Comparison of ENCODE assay signal across 3 cellular contexts in genomic region chr19:32833388-32833787, GRCh38. TPM values are rescaled to one million over a fixed set of nuclear protein-coding genes. Genes with fewer than 3 reads are reported as not detected.
"Had no signal": no experiment of that assay in that cellular context is flagged by ENCODE, and none has a peak within 500 bp of the region (broad histone marks: within the 10 kb centered on the region; RNA-seq: fewer than 3 reads in every experiment).

No MANE protein-coding gene starts in this region.

RNA-seq across cellular contexts. Expression of gene SLC7A9, which starts 36.2 kb away (rescaled TPM):
- total RNA-seq: activated CD4-positive, alpha-beta T cell treated with anti-CD3 and anti-CD28 coated beads, Interleukin-2, amount 10 ng/mL, durations not matched to agents 24 days and 14 days; activated CD8-positive, alpha-beta memory T cell treated with anti-CD3 and anti-CD28 coated beads for 36 hours; activated CD8-positive, alpha-beta T cell treated with anti-CD3 and anti-CD28 coated beads for 36 hours had no signal
